In the genomic region with DNA sequence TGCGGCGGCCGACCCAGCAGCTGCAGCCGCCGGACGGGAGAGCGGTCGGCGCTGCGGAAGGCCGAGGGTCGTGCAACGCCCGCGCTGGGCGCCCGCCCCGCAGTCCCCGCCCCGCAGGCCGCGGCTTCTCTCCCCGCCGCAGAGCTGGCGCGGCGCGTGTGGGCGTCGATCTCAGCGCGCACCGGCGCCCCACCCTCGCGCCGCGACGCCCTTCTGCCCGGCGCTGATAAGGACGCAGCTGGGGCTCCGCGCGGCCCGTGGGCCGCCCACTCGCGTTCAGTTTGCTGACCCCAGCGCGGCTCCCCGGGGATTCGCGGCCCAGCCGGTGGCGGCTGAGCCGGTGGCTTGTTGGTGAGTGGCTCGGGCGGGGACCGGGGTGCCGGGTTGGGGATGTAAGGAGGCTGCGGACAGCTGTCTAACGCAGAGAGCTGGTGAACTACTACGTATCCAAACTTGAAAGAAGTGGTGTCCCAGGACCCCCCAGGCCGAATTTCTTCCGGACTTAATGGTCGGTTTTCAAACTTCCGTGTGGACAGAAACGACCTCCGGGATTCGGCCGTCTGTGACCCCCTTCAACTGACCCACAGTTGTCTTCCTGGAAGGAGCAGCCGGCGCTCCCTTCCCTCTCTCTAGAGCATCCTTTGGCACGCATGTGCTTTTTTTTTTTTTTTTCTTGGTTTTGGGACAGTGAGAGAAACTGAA, we compare ENCODE assay signal across 8 cellular contexts. TPM values are rescaled to one million over a fixed set of nuclear protein-coding genes. Genes with fewer than 3 reads are reported as not detected.
A peak's percentile ranks its signal among the peaks of the same experiment; 100 is the strongest.
DNase-seq lines count a peak whose midpoint lies in the region; ATAC-seq and TF ChIP-seq lines count a peak whose summit lies in the region.

No MANE protein-coding gene starts in this region.

- peaks cover 48% of the 10 kb centered on the region for H3K27me3 Mint-ChIP-seq in activated CD4-positive, alpha-beta T cell treated with anti-CD3 and anti-CD28 coated beads for 36 hours
- H3K27me3 Mint-ChIP-seq in activated T-cell treated with anti-CD3 and anti-CD28 coated beads, Interleukin-2, amount 50 U/mL, for 72 hours (ENCODE audit: low read depth) = peaks cover 66% of the 10 kb centered on the region
- peaks cover 48% of the 10 kb centered on the region for H3K27me3 Mint-ChIP-seq in neural progenitor cell (ENCODE audit: insufficient read depth, low read depth)

- H3K27me3 ChIP-seq in gastroesophageal sphincter = peaks cover 58% of the 10 kb centered on the region
- H3K27me3 ChIP-seq in neural progenitor cell = peaks cover 45% of the 10 kb centered on the region

- POLR2A ChIA-PET in activated CD4-positive, alpha-beta T cell treated with anti-CD3 and anti-CD28 coated beads for 36 hours (lab: Charles Lee) = no interaction called here

- no peak overlapping the region for H3K27ac Mint-ChIP-seq in activated CD4-positive, alpha-beta T cell treated with anti-CD3 and anti-CD28 coated beads for 36 hours
- H3K27ac Mint-ChIP-seq in activated T-cell treated with anti-CD3 and anti-CD28 coated beads, Interleukin-2, amount 50 U/mL, for 72 hours = no peak overlapping the region
- no peak overlapping the region for H3K27ac Mint-ChIP-seq in neural progenitor cell

- H3F3A ChIP-seq in neural progenitor cell (ENCODE audit: low read depth) = peaks cover 32% of the 10 kb centered on the region

- H3K4me1 Mint-ChIP-seq in activated CD4-positive, alpha-beta T cell treated with anti-CD3 and anti-CD28 coated beads for 36 hours = peaks cover 15% of the 10 kb centered on the region
- H3K4me1 Mint-ChIP-seq in activated T-cell treated with anti-CD3 and anti-CD28 coated beads, Interleukin-2, amount 50 U/mL, for 72 hours (ENCODE audit: low read depth) = peaks cover 23% of the 10 kb centered on the region
- H3K4me1 Mint-ChIP-seq in neural progenitor cell = peaks cover 16% of the 10 kb centered on the region

- peak; percentile 35 for DNase-seq in activated CD4-positive, alpha-beta T cell treated with anti-CD3 and anti-CD28 coated beads for 36 hours
- DNase-seq in activated CD4-positive, alpha-beta T cell treated with anti-CD3 and anti-CD28 coated beads, Interleukin-2, amount 50 U/mL, for 4 hours = no peak
- DNase-seq in HuH-7 (ENCODE audit: low spot score) (peak; percentile 42), neural progenitor cell (ENCODE audit: low spot score) (peak; percentile 61), NCI-H510A (lab: John Stamatoyannopoulos, UW) (no peak), COLO829 (ENCODE audit: low spot score) (no peak)
- peak; percentile 34 to 35 for DNase-seq in activated T-cell treated with anti-CD3 and anti-CD28 coated beads, Interleukin-2, amount 50 U/mL, for 72 hours

- H2AFZ ChIP-seq in neural progenitor cell (replicated peaks) = peak overlapping the region; percentile 95

- CTCF ChIA-PET in activated CD4-positive, alpha-beta T cell treated with anti-CD3 and anti-CD28 coated beads for 36 hours (lab: Charles Lee) = interaction anchor here (0.8 to 2.8 kb wide), 2 partner anchors 146 to 190 kb away, joined by 3 to 11 read pairs; no protein-coding TSS in a partner anchor

- WGBS in gastroesophageal sphincter (ENCODE audit: low coverage in 1 of 2), 2 donors = 0 to 1% methylated on average over 11 of the region's 75 CpGs

- no peaks in the 10 kb centered on the region for H3K9me3 ChIP-seq in gastroesophageal sphincter
- no peaks in the 10 kb centered on the region for H3K9me3 ChIP-seq in neural progenitor cell (ENCODE audit: low read depth)

- H3K4me3 ChIP-seq in gastroesophageal sphincter (peak overlapping the region; percentile 27 to 71), neural progenitor cell (peak overlapping the region; percentile 79)

- H3K36me3 Mint-ChIP-seq in activated CD4-positive, alpha-beta T cell treated with anti-CD3 and anti-CD28 coated beads for 36 hours (ENCODE audit: low read depth) = no peaks in the 10 kb centered on the region
- peaks cover 0 to 2% of the 10 kb centered on the region in 2 donors for H3K36me3 Mint-ChIP-seq in activated T-cell treated with anti-CD3 and anti-CD28 coated beads, Interleukin-2, amount 50 U/mL, for 72 hours (ENCODE audit: insufficient read depth in 2 of 2)
- peaks cover 8% of the 10 kb centered on the region for H3K36me3 Mint-ChIP-seq in neural progenitor cell

- H3K9ac ChIP-seq in neural progenitor cell = no peak overlapping the region

- TF ChIP-seq POLR2A in gastroesophageal sphincter (IDR thresholded peaks at IDR 0.05) = peak in 1 of 2 donors; percentile 16

- intact Hi-C loops in activated CD4-positive, alpha-beta T cell treated with anti-CD3 and anti-CD28 coated beads for 36 hours (cut with DNase I, micrococcal nuclease) = loop anchor here (2.0 to 5.0 kb wide), 4 partner anchors 91 to 1530 kb away; a partner anchor contains a TSS

- H3K4me3 Mint-ChIP-seq in activated CD4-positive, alpha-beta T cell treated with anti-CD3 and anti-CD28 coated beads for 36 hours = peak overlapping the region; percentile 59
- H3K4me3 Mint-ChIP-seq in activated T-cell treated with anti-CD3 and anti-CD28 coated beads, Interleukin-2, amount 50 U/mL, for 72 hours = peak overlapping the region; percentile 72 to 93
- H3K4me3 Mint-ChIP-seq in neural progenitor cell = peak overlapping the region; percentile 84

- TF ChIP-seq EP300 in gastroesophageal sphincter (IDR thresholded peaks at IDR 0.05) = no peak

- peak overlapping the region; percentile 84 for H3K4me2 ChIP-seq in neural progenitor cell

- no peak for ATAC-seq in activated CD4-positive, alpha-beta T cell treated with anti-CD3 and anti-CD28 coated beads for 36 hours
- ATAC-seq in activated T-cell treated with anti-CD3 and anti-CD28 coated beads, Interleukin-2, amount 50 U/mL, for 72 hours (replicated peaks in 1 of 2) = peak; percentile 55 to 64
- ATAC-seq in gastroesophageal sphincter = peak; percentile 56

- peaks cover 37% of the 10 kb centered on the region for H4K20me1 ChIP-seq in neural progenitor cell (ENCODE audit: low read depth)

- H3K4me1 ChIP-seq in gastroesophageal sphincter (peaks cover 0 to 34% (median 7%) of the 10 kb centered on the region in 3 donors), neural progenitor cell (peaks cover 23% of the 10 kb centered on the region)

- TF ChIP-seq CTCF in gastroesophageal sphincter (IDR thresholded peaks at IDR 0.05) = no peak
- TF ChIP-seq CTCF in neural progenitor cell (IDR thresholded peaks at IDR 0.05) = no peak

- H3K36me3 ChIP-seq in gastroesophageal sphincter = no peaks in the 10 kb centered on the region
- H3K36me3 ChIP-seq in neural progenitor cell = no peaks in the 10 kb centered on the region

- H3K79me2 ChIP-seq in neural progenitor cell (ENCODE audit: low read depth) = peaks cover 23% of the 10 kb centered on the region

- H3K27ac ChIP-seq in gastroesophageal sphincter (peak overlapping the region in 3 of 4 donors; percentile 40 to 65 (median 61)), neural progenitor cell (no peak overlapping the region)

- no peaks in the 10 kb centered on the region for H3K9me3 Mint-ChIP-seq in activated CD4-positive, alpha-beta T cell treated with anti-CD3 and anti-CD28 coated beads for 36 hours (ENCODE audit: low read depth)
- no peaks in the 10 kb centered on the region for H3K9me3 Mint-ChIP-seq in activated T-cell treated with anti-CD3 and anti-CD28 coated beads, Interleukin-2, amount 50 U/mL, for 72 hours
- peaks cover 6% of the 10 kb centered on the region for H3K9me3 Mint-ChIP-seq in neural progenitor cell

RNA-seq across cellular contexts. Expression of a gene that starts 1.6 kb away (rescaled TPM):
- total RNA-seq in activated CD4-positive, alpha-beta T cell treated with anti-CD3 and anti-CD28 coated beads for 36 hours = under 1 TPM; 0.09 TPM
- total RNA-seq in activated T-cell treated with anti-CD3 and anti-CD28 coated beads, Interleukin-2, amount 50 U/mL, for 72 hours = under 1 TPM; 0.10 to 0.14 TPM
- total RNA-seq in gastroesophageal sphincter (1 to 10 TPM in 3 of 4 donors, under 1 TPM in 1; 0.62 to 1.8 (median 1.3) TPM), neural progenitor cell (ENCODE audit: low replicate concordance) (3.0 and 4.8 TPM in 2 replicates)

Comparison
In these comparisons a context has a peak if more than half of its experiments do, and no peak if none do; other contexts are left out.
1. DNase-seq: peak in activated CD4-positive, alpha-beta T cell treated with anti-CD3 and anti-CD28 coated beads for 36 hours (single experiment), HuH-7 (single experiment), activated T-cell treated with anti-CD3 and anti-CD28 coated beads, Interleukin-2, amount 50 U/mL, for 72 hours (2 of 2) and neural progenitor cell (single experiment); none in activated CD4-positive, alpha-beta T cell treated with anti-CD3 and anti-CD28 coated beads, Interleukin-2, amount 50 U/mL, for 4 hours (0 of 2), NCI-H510A (single experiment) and COLO829 (single experiment).
2. Peak in every context shown above with its lines, with median percentiles within 50 percentile points of each other: H3K4me3 Mint-ChIP-seq.